1 cellular context compared by ENCODE assay signal in the genomic region with DNA sequence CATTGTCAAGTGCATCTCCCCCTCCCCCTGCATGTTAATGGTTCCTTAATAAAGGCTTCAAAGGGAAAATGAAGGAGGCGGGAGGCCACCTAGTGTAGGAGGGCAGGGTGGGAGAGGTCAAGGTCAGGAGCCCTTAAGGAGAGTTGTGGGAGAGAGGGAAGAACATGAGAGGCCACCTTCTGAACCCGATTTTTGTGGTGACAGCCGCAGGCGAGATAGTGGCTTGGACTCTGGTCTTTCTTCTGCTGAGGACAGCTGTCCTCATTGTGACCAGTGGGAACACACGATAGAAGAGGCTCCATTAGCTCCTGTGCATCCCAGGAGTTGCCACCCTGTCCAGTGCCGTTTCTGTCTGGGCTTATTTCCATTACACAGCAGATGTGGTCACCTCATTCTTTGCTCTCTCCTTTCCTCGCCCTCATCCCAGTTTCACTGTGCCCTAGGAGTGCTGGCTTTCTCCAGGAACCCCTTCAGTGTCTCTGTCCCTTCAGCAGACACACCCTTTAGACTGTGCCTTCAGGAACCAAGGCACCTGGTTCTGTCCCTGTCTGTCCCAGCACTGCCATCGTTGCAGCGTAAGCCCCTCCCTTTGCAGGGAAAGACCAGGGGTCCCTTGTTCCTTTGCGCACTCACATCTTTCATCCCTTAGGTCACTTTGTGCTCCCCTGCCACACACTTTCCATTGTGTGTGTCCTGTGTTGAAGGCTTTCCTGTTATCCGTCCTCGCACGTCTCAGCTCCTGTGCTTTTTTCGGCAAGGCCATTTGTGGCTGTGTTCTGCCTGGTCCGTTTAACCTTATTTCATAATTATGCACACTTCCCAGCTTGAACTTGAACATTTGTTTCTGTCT.
TF ChIP-seq lines count a peak whose summit lies in the region.

No MANE protein-coding gene starts in this region.

TF ChIP-seq in H1, 55 proteins besides CTCF, POLR2A, EP300 and RAD21:
- TF ChIP-seq EZH2 (IDR thresholded peaks at IDR 0.05; ENCODE audit: low read depth, low read length, severe bottlenecking): no peak
- no peak for TF ChIP-seq MAFK (IDR thresholded peaks at IDR 0.05; ENCODE audit: low read depth, low read length)
- no peak for TF ChIP-seq PHF8 (conservative IDR thresholded peaks at IDR 0.05; ENCODE audit: low read depth, low read length)
- TF ChIP-seq KDM4A (IDR thresholded peaks at IDR 0.05; ENCODE audit: low read depth, low read length, severe bottlenecking): no peak
- TF ChIP-seq, protein P1, sequence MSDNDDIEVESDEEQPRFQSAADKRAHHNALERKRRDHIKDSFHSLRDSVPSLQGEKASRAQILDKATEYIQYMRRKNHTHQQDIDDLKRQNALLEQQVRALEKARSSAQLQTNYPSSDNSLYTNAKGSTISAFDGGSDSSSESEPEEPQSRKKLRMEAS (IDR thresholded peaks at IDR 0.05): no peak
- TF ChIP-seq HDAC2 (IDR thresholded peaks at IDR 0.05; ENCODE audit: borderline replicate concordance in 1 of 2, low read depth in 2 of 2, low read length in 2 of 2): no peak
- no peak for TF ChIP-seq SIX5 (IDR thresholded peaks at IDR 0.05; ENCODE audit: low read depth, low read length)
- no peak for TF ChIP-seq CBX8 (IDR thresholded peaks at IDR 0.05; ENCODE audit: borderline replicate concordance, low read depth, low read length)
- no peak for TF ChIP-seq RFX5 (IDR thresholded peaks at IDR 0.05; ENCODE audit: borderline replicate concordance, low read depth, low read length)
- TF ChIP-seq, protein P2, sequence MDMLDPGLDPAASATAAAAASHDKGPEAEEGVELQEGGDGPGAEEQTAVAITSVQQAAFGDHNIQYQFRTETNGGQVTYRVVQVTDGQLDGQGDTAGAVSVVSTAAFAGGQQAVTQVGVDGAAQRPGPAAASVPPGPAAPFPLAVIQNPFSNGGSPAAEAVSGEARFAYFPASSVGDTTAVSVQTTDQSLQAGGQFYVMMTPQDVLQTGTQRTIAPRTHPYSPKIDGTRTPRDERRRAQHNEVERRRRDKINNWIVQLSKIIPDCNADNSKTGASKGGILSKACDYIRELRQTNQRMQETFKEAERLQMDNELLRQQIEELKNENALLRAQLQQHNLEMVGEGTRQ (IDR thresholded peaks at IDR 0.05; ENCODE audit: low read length): no peak
- no peak for TF ChIP-seq KDM5A (IDR thresholded peaks at IDR 0.05; ENCODE audit: low read length)
- TF ChIP-seq CBX5 (IDR thresholded peaks at IDR 0.05; ENCODE audit: low read depth, low read length): no peak
- no peak for TF ChIP-seq JUND (IDR thresholded peaks at IDR 0.05; ENCODE audit: low read length)
- TF ChIP-seq, protein P3, sequence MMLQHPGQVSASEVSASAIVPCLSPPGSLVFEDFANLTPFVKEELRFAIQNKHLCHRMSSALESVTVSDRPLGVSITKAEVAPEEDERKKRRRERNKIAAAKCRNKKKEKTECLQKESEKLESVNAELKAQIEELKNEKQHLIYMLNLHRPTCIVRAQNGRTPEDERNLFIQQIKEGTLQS (IDR thresholded peaks at IDR 0.05; ENCODE audit: insufficient read depth, low read depth, low read length): no peak
- TF ChIP-seq, protein P4, sequence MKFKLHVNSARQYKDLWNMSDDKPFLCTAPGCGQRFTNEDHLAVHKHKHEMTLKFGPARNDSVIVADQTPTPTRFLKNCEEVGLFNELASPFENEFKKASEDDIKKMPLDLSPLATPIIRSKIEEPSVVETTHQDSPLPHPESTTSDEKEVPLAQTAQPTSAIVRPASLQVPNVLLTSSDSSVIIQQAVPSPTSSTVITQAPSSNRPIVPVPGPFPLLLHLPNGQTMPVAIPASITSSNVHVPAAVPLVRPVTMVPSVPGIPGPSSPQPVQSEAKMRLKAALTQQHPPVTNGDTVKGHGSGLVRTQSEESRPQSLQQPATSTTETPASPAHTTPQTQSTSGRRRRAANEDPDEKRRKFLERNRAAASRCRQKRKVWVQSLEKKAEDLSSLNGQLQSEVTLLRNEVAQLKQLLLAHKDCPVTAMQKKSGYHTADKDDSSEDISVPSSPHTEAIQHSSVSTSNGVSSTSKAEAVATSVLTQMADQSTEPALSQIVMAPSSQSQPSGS (IDR thresholded peaks at IDR 0.05; ENCODE audit: low read length): no peak
- TF ChIP-seq, protein P5, sequence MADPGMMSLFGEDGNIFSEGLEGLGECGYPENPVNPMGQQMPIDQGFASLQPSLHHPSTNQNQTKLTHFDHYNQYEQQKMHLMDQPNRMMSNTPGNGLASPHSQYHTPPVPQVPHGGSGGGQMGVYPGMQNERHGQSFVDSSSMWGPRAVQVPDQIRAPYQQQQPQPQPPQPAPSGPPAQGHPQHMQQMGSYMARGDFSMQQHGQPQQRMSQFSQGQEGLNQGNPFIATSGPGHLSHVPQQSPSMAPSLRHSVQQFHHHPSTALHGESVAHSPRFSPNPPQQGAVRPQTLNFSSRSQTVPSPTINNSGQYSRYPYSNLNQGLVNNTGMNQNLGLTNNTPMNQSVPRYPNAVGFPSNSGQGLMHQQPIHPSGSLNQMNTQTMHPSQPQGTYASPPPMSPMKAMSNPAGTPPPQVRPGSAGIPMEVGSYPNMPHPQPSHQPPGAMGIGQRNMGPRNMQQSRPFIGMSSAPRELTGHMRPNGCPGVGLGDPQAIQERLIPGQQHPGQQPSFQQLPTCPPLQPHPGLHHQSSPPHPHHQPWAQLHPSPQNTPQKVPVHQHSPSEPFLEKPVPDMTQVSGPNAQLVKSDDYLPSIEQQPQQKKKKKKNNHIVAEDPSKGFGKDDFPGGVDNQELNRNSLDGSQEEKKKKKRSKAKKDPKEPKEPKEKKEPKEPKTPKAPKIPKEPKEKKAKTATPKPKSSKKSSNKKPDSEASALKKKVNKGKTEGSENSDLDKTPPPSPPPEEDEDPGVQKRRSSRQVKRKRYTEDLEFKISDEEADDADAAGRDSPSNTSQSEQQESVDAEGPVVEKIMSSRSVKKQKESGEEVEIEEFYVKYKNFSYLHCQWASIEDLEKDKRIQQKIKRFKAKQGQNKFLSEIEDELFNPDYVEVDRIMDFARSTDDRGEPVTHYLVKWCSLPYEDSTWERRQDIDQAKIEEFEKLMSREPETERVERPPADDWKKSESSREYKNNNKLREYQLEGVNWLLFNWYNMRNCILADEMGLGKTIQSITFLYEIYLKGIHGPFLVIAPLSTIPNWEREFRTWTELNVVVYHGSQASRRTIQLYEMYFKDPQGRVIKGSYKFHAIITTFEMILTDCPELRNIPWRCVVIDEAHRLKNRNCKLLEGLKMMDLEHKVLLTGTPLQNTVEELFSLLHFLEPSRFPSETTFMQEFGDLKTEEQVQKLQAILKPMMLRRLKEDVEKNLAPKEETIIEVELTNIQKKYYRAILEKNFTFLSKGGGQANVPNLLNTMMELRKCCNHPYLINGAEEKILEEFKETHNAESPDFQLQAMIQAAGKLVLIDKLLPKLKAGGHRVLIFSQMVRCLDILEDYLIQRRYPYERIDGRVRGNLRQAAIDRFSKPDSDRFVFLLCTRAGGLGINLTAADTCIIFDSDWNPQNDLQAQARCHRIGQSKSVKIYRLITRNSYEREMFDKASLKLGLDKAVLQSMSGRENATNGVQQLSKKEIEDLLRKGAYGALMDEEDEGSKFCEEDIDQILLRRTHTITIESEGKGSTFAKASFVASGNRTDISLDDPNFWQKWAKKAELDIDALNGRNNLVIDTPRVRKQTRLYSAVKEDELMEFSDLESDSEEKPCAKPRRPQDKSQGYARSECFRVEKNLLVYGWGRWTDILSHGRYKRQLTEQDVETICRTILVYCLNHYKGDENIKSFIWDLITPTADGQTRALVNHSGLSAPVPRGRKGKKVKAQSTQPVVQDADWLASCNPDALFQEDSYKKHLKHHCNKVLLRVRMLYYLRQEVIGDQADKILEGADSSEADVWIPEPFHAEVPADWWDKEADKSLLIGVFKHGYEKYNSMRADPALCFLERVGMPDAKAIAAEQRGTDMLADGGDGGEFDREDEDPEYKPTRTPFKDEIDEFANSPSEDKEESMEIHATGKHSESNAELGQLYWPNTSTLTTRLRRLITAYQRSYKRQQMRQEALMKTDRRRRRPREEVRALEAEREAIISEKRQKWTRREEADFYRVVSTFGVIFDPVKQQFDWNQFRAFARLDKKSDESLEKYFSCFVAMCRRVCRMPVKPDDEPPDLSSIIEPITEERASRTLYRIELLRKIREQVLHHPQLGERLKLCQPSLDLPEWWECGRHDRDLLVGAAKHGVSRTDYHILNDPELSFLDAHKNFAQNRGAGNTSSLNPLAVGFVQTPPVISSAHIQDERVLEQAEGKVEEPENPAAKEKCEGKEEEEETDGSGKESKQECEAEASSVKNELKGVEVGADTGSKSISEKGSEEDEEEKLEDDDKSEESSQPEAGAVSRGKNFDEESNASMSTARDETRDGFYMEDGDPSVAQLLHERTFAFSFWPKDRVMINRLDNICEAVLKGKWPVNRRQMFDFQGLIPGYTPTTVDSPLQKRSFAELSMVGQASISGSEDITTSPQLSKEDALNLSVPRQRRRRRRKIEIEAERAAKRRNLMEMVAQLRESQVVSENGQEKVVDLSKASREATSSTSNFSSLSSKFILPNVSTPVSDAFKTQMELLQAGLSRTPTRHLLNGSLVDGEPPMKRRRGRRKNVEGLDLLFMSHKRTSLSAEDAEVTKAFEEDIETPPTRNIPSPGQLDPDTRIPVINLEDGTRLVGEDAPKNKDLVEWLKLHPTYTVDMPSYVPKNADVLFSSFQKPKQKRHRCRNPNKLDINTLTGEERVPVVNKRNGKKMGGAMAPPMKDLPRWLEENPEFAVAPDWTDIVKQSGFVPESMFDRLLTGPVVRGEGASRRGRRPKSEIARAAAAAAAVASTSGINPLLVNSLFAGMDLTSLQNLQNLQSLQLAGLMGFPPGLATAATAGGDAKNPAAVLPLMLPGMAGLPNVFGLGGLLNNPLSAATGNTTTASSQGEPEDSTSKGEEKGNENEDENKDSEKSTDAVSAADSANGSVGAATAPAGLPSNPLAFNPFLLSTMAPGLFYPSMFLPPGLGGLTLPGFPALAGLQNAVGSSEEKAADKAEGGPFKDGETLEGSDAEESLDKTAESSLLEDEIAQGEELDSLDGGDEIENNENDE (IDR thresholded peaks at IDR 0.05; ENCODE audit: insufficient replicate concordance, low read length): no peak
- no peak for TF ChIP-seq SIN3A (conservative IDR thresholded peaks at IDR 0.05 in 1 of 2, IDR thresholded peaks at IDR 0.05 in 1 of 2; ENCODE audit: low read depth in 1 of 2, low read length in 2 of 2)
- no peak for TF ChIP-seq RXRA (IDR thresholded peaks at IDR 0.05; ENCODE audit: insufficient read depth, low read depth, low read length)
TF ChIP-seq in H1: peak in this region for 0.
